In the genomic region with DNA sequence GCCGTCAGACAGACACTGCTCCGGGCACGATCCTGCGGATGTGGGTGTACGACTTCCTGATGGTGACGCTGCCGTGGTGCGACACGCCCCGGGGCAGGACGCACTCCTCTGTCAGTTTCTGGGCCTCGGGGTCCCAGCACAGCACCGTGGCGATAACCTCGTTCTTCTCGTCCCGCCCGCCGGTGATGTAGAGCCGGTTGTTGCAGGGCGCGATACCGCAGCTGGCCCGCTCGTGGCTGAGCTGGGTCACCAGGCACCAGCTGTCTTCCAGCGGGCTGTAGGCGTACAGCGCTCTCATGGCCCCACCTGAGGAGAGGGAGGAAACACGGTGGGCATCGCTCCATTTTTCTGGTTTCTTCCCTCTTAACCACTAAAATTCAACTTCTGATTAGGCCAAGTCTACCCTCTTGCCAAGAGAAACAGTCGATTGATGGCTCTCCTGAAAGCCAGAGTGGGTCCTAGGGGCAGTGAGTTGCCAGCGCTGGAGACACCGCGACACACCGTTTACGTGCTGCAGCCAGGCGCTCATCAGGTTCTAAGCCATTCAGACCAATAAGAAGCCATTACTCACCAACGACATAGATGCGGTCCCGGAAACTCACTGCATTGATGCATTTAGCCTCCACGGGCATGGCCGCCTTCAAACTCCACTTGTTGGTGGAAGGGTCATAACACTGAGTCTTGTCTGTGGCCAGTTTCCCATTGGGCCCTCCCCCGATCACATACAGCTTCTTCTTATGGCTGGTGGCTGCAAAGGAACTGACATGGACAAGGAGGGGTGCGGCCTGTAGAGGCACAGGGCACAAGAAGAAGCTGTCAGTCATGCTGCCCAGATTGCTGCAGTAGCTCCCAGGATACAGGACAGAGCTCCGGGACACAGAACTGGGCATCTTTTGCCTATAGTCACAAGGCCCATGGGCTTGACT, we compare ENCODE assay signal across 24 cellular contexts.
A peak's percentile ranks its signal among the peaks of the same experiment; 100 is the strongest.
DNase-seq lines count a peak whose midpoint lies in the region; ATAC-seq and TF ChIP-seq lines count a peak whose summit lies in the region.
"Had no signal": no experiment of that assay in that cellular context is flagged by ENCODE, and none has a peak within 500 bp of the region (broad histone marks: within the 10 kb centered on the region; RNA-seq: fewer than 3 reads in every experiment).

No MANE protein-coding gene starts in this region.

- peaks cover 59% of the 10 kb centered on the region for H3K36me3 Mint-ChIP-seq in activated naive CD4-positive, alpha-beta T cell treated with anti-CD3 and anti-CD28 coated beads, Interleukin-2, amount 10 ng/mL, durations not matched to agents 7 days and 5 days
- H3K36me3 Mint-ChIP-seq in memory B cell: peaks cover 26% of the 10 kb centered on the region

- no peaks in the 10 kb centered on the region for H3K9me2 ChIP-seq in hepatocyte (replicated peaks; ENCODE audit: insufficient read depth)

- H2AFZ ChIP-seq in hepatocyte: no peak overlapping the region

- intact Hi-C loops in upper lobe of right lung (cut with DNase I): no loop called here

- H3K9me3 ChIP-seq in upper lobe of right lung (no peaks in the 10 kb centered on the region), hepatocyte (ENCODE audit: low read depth) (no peaks in the 10 kb centered on the region)
- H3K9me3 ChIP-seq: ascending aorta, gastrocnemius medialis, Peyer's patch, SJSA1 had no signal

- DNase-seq in activated naive CD4-positive, alpha-beta T cell treated with anti-CD3 and anti-CD28 coated beads, Interleukin-2, amount 10 ng/mL, durations not matched to agents 7 days and 5 days: no peak
- no peak for DNase-seq in activated naive CD4-positive, alpha-beta T cell (lab: John Stamatoyannopoulos, UW)
- DNase-seq in coronary artery (ENCODE audit: low spot score) (peak; percentile 54), memory B cell (ENCODE audit: low spot score in 2 of 2) (no peak), upper lobe of right lung (no peak), DMS114 treated with DMSO at 0.1 percent for 48 hours (lab: John Stamatoyannopoulos, UW; ENCODE audit: unreplicated experiment) (no peak), hepatocyte (ENCODE audit: low spot score) (no peak)
- no peak for DNase-seq in central memory CD4-positive, alpha-beta T cell
- DNase-seq: activated CD4-positive, CD25-positive, alpha-beta regulatory T cell treated with anti-CD3 and anti-CD28 coated beads, Interleukin-2, amount 50 U/mL, for 72 hours; activated CD8-positive, alpha-beta T cell treated with anti-CD3 and anti-CD28 coated beads, Interleukin-2, amount 10 ng/mL, durations not matched to agents 7 days and 5 days; activated naive CD8-positive, alpha-beta T cell treated with anti-CD3 and anti-CD28 coated beads for 36 hours; COR-L47; DMS79; effector CD8-positive, alpha-beta T cell; gastrocnemius medialis; NCI-H146; NCI-H510A treated with DMSO at 0.1 percent for 48 hours; stimulated activated CD4-positive, alpha-beta T cell treated with anti-CD3 and anti-CD28 coated beads, Interleukin-2, amount 100 ng/mL, for 24 hours; T-cell had no signal

- no peak overlapping the region for H3K27ac ChIP-seq in coronary artery
- H3K27ac ChIP-seq in upper lobe of right lung: no peak overlapping the region
- no peak overlapping the region for H3K27ac ChIP-seq in hepatocyte
- H3K27ac ChIP-seq: ascending aorta, Peyer's patch, SJSA1 had no signal

- no peak for TF ChIP-seq CTCF in coronary artery (IDR thresholded peaks at IDR 0.05)
- no peak for TF ChIP-seq CTCF in upper lobe of right lung (IDR thresholded peaks at IDR 0.05)
- no peak for TF ChIP-seq CTCF in hepatocyte (IDR thresholded peaks at IDR 0.05; ENCODE audit: poor library complexity)

- H3K27ac Mint-ChIP-seq in activated naive CD4-positive, alpha-beta T cell treated with anti-CD3 and anti-CD28 coated beads, Interleukin-2, amount 10 ng/mL, durations not matched to agents 7 days and 5 days: peak overlapping the region; percentile 72
- H3K27ac Mint-ChIP-seq in memory B cell: peak overlapping the region; percentile 35
- H3K27ac Mint-ChIP-seq: activated CD8-positive, alpha-beta T cell treated with anti-CD3 and anti-CD28 coated beads, Interleukin-2, amount 10 ng/mL, durations not matched to agents 7 days and 5 days; activated naive CD8-positive, alpha-beta T cell treated with anti-CD3 and anti-CD28 coated beads for 36 hours; activated T-helper 1 cell treated with anti-CD3 and anti-CD28 coated beads, Interleukin-12 subunit alpha, Interleukin-12 subunit beta, Interleukin-2, Interleukin-4 antibody, amounts not matched to agents 30 ng/mL and 10 ng/mL and 1 ng/mL, durations not matched to agents 14 hours and 24 hours and 36 hours had no signal

- peaks cover 24% of the 10 kb centered on the region for H3K4me1 Mint-ChIP-seq in activated naive CD4-positive, alpha-beta T cell treated with anti-CD3 and anti-CD28 coated beads, Interleukin-2, amount 10 ng/mL, durations not matched to agents 7 days and 5 days
- H3K4me1 Mint-ChIP-seq in memory B cell: peaks cover 2% of the 10 kb centered on the region
- H3K4me1 Mint-ChIP-seq: activated naive CD8-positive, alpha-beta T cell treated with anti-CD3 and anti-CD28 coated beads for 36 hours had no signal

- H3K27me3 ChIP-seq in upper lobe of right lung: no peaks in the 10 kb centered on the region
- H3K27me3 ChIP-seq in hepatocyte: no peaks in the 10 kb centered on the region
- H3K27me3 ChIP-seq: ascending aorta, gastrocnemius medialis, Peyer's patch, SJSA1 had no signal

- H3K4me3 ChIP-seq in coronary artery: no peak overlapping the region
- H3K4me3 ChIP-seq in upper lobe of right lung: no peak overlapping the region
- no peak overlapping the region for H3K4me3 ChIP-seq in hepatocyte
- H3K4me3 ChIP-seq: ascending aorta, gastrocnemius medialis, Peyer's patch, SJSA1, smooth muscle cell had no signal

- H3K9me3 Mint-ChIP-seq in activated naive CD4-positive, alpha-beta T cell treated with anti-CD3 and anti-CD28 coated beads, Interleukin-2, amount 10 ng/mL, durations not matched to agents 7 days and 5 days: no peaks in the 10 kb centered on the region
- H3K9me3 Mint-ChIP-seq in memory B cell: no peaks in the 10 kb centered on the region
- H3K9me3 Mint-ChIP-seq: activated naive CD8-positive, alpha-beta T cell treated with anti-CD3 and anti-CD28 coated beads for 36 hours; activated T-helper 1 cell treated with anti-CD3 and anti-CD28 coated beads, Interleukin-12 subunit alpha, Interleukin-12 subunit beta, Interleukin-2, Interleukin-4 antibody, amounts not matched to agents 30 ng/mL and 10 ng/mL and 1 ng/mL, durations not matched to agents 14 hours and 24 hours and 36 hours; T-cell had no signal

- no peaks in the 10 kb centered on the region for H3K27me3 Mint-ChIP-seq in activated naive CD4-positive, alpha-beta T cell treated with anti-CD3 and anti-CD28 coated beads, Interleukin-2, amount 10 ng/mL, durations not matched to agents 7 days and 5 days
- H3K27me3 Mint-ChIP-seq in memory B cell: no peaks in the 10 kb centered on the region
- H3K27me3 Mint-ChIP-seq: activated naive CD8-positive, alpha-beta T cell treated with anti-CD3 and anti-CD28 coated beads for 36 hours; T-cell had no signal

- H3K36me3 ChIP-seq in upper lobe of right lung (peaks cover 7% of the 10 kb centered on the region), hepatocyte (replicated peaks; ENCODE audit: insufficient read depth, low read depth) (no peaks in the 10 kb centered on the region)
- H3K36me3 ChIP-seq: ascending aorta, gastrocnemius medialis, Peyer's patch, SJSA1 had no signal

- H3K4me1 ChIP-seq in upper lobe of right lung: no peaks in the 10 kb centered on the region
- H3K4me1 ChIP-seq in hepatocyte (ENCODE audit: insufficient read depth): no peaks in the 10 kb centered on the region
- H3K4me1 ChIP-seq: ascending aorta, Peyer's patch, SJSA1 had no signal

- CTCF ChIA-PET in activated naive CD4-positive, alpha-beta T cell treated with anti-CD3 and anti-CD28 coated beads, Interleukin-2, amount 10 ng/mL, durations not matched to agents 7 days and 5 days (lab: Charles Lee): no interaction called here

- H3K4me2 ChIP-seq in hepatocyte: no peak overlapping the region
- H3K4me2 ChIP-seq: smooth muscle cell had no signal

- WGBS in hepatocyte (ENCODE audit: low lambda C conversion rate, missing lambda C conversion rate): 97% methylated on average over 36 of the region's 45 CpGs

- H3K79me2 ChIP-seq in hepatocyte: no peaks in the 10 kb centered on the region

- no peaks in the 10 kb centered on the region for H4K20me1 ChIP-seq in hepatocyte (ENCODE audit: insufficient read depth, poor library complexity, severe bottlenecking)

- ATAC-seq in memory B cell (ENCODE audit: low read depth) (no peak), upper lobe of right lung (peak; percentile 32)
- ATAC-seq: activated CD8-positive, alpha-beta T cell treated with anti-CD3 and anti-CD28 coated beads, Interleukin-2, amount 10 ng/mL, durations not matched to agents 7 days and 5 days; gastrocnemius medialis; T-cell had no signal

- H3K4me3 Mint-ChIP-seq in activated naive CD4-positive, alpha-beta T cell treated with anti-CD3 and anti-CD28 coated beads, Interleukin-2, amount 10 ng/mL, durations not matched to agents 7 days and 5 days: no peak overlapping the region
- peak overlapping the region; percentile 17 for H3K4me3 Mint-ChIP-seq in memory B cell
- H3K4me3 Mint-ChIP-seq: activated CD8-positive, alpha-beta T cell treated with anti-CD3 and anti-CD28 coated beads, Interleukin-2, amount 10 ng/mL, durations not matched to agents 7 days and 5 days; activated naive CD8-positive, alpha-beta T cell treated with anti-CD3 and anti-CD28 coated beads for 36 hours; activated T-helper 1 cell treated with anti-CD3 and anti-CD28 coated beads, Interleukin-12 subunit alpha, Interleukin-12 subunit beta, Interleukin-2, Interleukin-4 antibody, amounts not matched to agents 30 ng/mL and 10 ng/mL and 1 ng/mL, durations not matched to agents 14 hours and 24 hours and 36 hours; T-cell had no signal
